In genomic region chr6:130742282-130742681, GRCh38 we compare ENCODE assay signal across 31 cellular contexts.
DNase-seq lines count a peak whose midpoint lies in the region; ATAC-seq and TF ChIP-seq lines count a peak whose summit lies in the region.
"Had no signal": no experiment of that assay in that cellular context is flagged by ENCODE, and none has a peak within 500 bp of the region (broad histone marks: within the 10 kb centered on the region; RNA-seq: fewer than 3 reads in every experiment).

No MANE protein-coding gene starts in this region.

- no peak for TF ChIP-seq CTCF in HFFc6 (IDR thresholded peaks at IDR 0.05)
- TF ChIP-seq CTCF in astrocyte of the spinal cord (IDR thresholded peaks at IDR 0.05; ENCODE audit: low read depth, low read length), result no peak

- H2BK5ac ChIP-seq in mesendoderm (ENCODE audit: low read length), result no peak overlapping the region

- H3K79me2 ChIP-seq in mesendoderm (ENCODE audit: control insufficient read depth, insufficient read depth, low read length), result no peaks in the 10 kb centered on the region

- H3K4me1 Mint-ChIP-seq in HFFc6 (ENCODE audit: low read depth), result peaks cover 40% of the 10 kb centered on the region
- H3K4me1 Mint-ChIP-seq: endodermal cell had no signal

- H3K4me3 Mint-ChIP-seq in HFFc6, result peak overlapping the region; percentile 4; the same call in 1 of the 2 replicates
- H3K4me3 Mint-ChIP-seq: activated CD8-positive, alpha-beta T cell treated with anti-CD3 and anti-CD28 coated beads for 36 hours; CD8-positive, alpha-beta T cell; dendritic cell treated with granulocyte-macrophage colony-stimulating factor and Interleukin-4, amounts not matched to agents 40 ng/mL and 50 ng/mL, for 4 days; endodermal cell; immature natural killer cell; stimulated activated naive B cell treated with anti-CD40 and anti-IgM and Interleukin-4, amounts not matched to agents 10 μg/mL and 1 μg/mL and 100 μg/mL, for 72 hours had no signal

- no peak overlapping the region for H2AK5ac ChIP-seq in mesendoderm (ENCODE audit: low read length)

- H4K5ac ChIP-seq in mesendoderm (ENCODE audit: low read length), result no peak overlapping the region

- no peak overlapping the region for H2BK15ac ChIP-seq in mesendoderm (replicated peaks; ENCODE audit: low read depth)

- H3K27me3 ChIP-seq in mesendoderm (ENCODE audit: insufficient read depth, low read length, poor library complexity), result no peaks in the 10 kb centered on the region
- H3K27me3 ChIP-seq: gastrocnemius medialis, right lobe of liver, upper lobe of right lung had no signal

- no peak overlapping the region for H3K23ac ChIP-seq in mesendoderm (ENCODE audit: low read length)

- H3K4me1 ChIP-seq in mesendoderm (ENCODE audit: control insufficient read depth, low read depth, low read length), result no peaks in the 10 kb centered on the region
- H3K4me1 ChIP-seq: gastrocnemius medialis, right lobe of liver, upper lobe of right lung had no signal

- H3K4ac ChIP-seq in mesendoderm (ENCODE audit: low read depth, low read length), result no peak overlapping the region

- DNase-seq in HFFc6 (peak; percentile 5), astrocyte of the spinal cord (ENCODE audit: low read depth, low spot score) (peak; percentile 3), mesendoderm (peak; percentile 64), NCI-H128 (lab: John Stamatoyannopoulos, UW; ENCODE audit: unreplicated experiment) (no peak), NOMO-1 (lab: John Stamatoyannopoulos, UW; ENCODE audit: unreplicated experiment in 2 of 2) (no peak)
- DNase-seq in stimulated activated CD4-positive, alpha-beta T cell treated with anti-CD3 and anti-CD28 coated beads, Interleukin-2, amount 100 ng/mL, for 24 hours, result no peak
- DNase-seq: activated CD4-positive, alpha-beta T cell treated with anti-CD3 and anti-CD28 coated beads for 1 hour; activated CD8-positive, alpha-beta T cell treated with anti-CD3 and anti-CD28 coated beads for 36 hours; AML-193; aorta; CD8-positive, alpha-beta T cell; central memory CD4-positive, alpha-beta T cell; endodermal cell; gastrocnemius medialis; hypothalamus; immature natural killer cell; Karpas-422; NCI-H1436 treated with DMSO at 0.1 percent for 48 hours; NCI-H345; NCI-H748 treated with DMSO at 0.1 percent for 48 hours; right lobe of liver; stimulated activated naive B cell treated with anti-CD40 and anti-IgM and Interleukin-4, amounts not matched to agents 10 μg/mL and 1 μg/mL and 100 μg/mL, for 72 hours; T-helper 2 cell; upper lobe of right lung had no signal

- no peaks in the 10 kb centered on the region for H3K79me1 ChIP-seq in mesendoderm (ENCODE audit: low read length)

- H3K9me3 Mint-ChIP-seq in HFFc6, result no peaks in the 10 kb centered on the region
- H3K9me3 Mint-ChIP-seq: activated CD8-positive, alpha-beta T cell treated with anti-CD3 and anti-CD28 coated beads for 36 hours; activated naive CD4-positive, alpha-beta T cell treated with anti-CD3 and anti-CD28 coated beads, Interleukin-2, amount 50 U/mL, for 72 hours; activated T-helper 2 cell treated with anti-CD3 and anti-CD28 coated beads, Interferon-gamma antibody, Interleukin-2, Interleukin-4, amounts not matched to agents 10 μg/mL and 5 μg/mL and 100 μg/mL, durations not matched to agents 14 hours and 24 hours and 36 hours; CD8-positive, alpha-beta T cell; dendritic cell treated with granulocyte-macrophage colony-stimulating factor and Interleukin-4, amounts not matched to agents 40 ng/mL and 50 ng/mL, for 4 days; endodermal cell; stimulated activated naive B cell treated with anti-CD40 and anti-IgM and Interleukin-4, amounts not matched to agents 10 μg/mL and 1 μg/mL and 100 μg/mL, for 72 hours had no signal

- H3K36me3 Mint-ChIP-seq in HFFc6 (ENCODE audit: low read depth), result peaks cover 5% of the 10 kb centered on the region; the same call in 1 of the 2 replicates
- H3K36me3 Mint-ChIP-seq: activated naive CD4-positive, alpha-beta T cell treated with anti-CD3 and anti-CD28 coated beads, Interleukin-2, amount 50 U/mL, for 72 hours; CD8-positive, alpha-beta T cell; immature natural killer cell; stimulated activated naive B cell treated with anti-CD40 and anti-IgM and Interleukin-4, amounts not matched to agents 10 μg/mL and 1 μg/mL and 100 μg/mL, for 72 hours had no signal

- no peak for ATAC-seq in GM18909 (IDR thresholded peaks at IDR 0.05; ENCODE audit: poor library complexity, unreplicated experiment)
- ATAC-seq: activated CD8-positive, alpha-beta T cell treated with anti-CD3 and anti-CD28 coated beads for 36 hours; activated naive CD4-positive, alpha-beta T cell treated with anti-CD3 and anti-CD28 coated beads, Interleukin-2, amount 50 U/mL, for 72 hours; CD8-positive, alpha-beta T cell; esophagus mucosa; gastrocnemius medialis; right lobe of liver; stimulated activated naive B cell treated with anti-CD40 and anti-IgM and Interleukin-4, amounts not matched to agents 10 μg/mL and 1 μg/mL and 100 μg/mL, for 72 hours; upper lobe of right lung had no signal

- H4K8ac ChIP-seq in mesendoderm (ENCODE audit: low read depth, low read length), result no peak overlapping the region

- H3K36me3 ChIP-seq in mesendoderm (ENCODE audit: control insufficient read depth, insufficient read depth, low read length), result no peaks in the 10 kb centered on the region
- H3K36me3 ChIP-seq: gastrocnemius medialis, right lobe of liver, upper lobe of right lung had no signal

- no peak overlapping the region for H3K18ac ChIP-seq in mesendoderm (ENCODE audit: low read length)

- H3K9ac ChIP-seq in mesendoderm (ENCODE audit: low read length), result no peak overlapping the region

- H3K56ac ChIP-seq in mesendoderm (ENCODE audit: low read length), result no peak overlapping the region

- H3K4me2 ChIP-seq in mesendoderm (ENCODE audit: low read length), result no peak overlapping the region

- H3K4me3 ChIP-seq in astrocyte of the spinal cord (ENCODE audit: low read depth, low read length), result no peak overlapping the region
- no peak overlapping the region for H3K4me3 ChIP-seq in mesendoderm (ENCODE audit: low read length)
- H3K4me3 ChIP-seq: gastrocnemius medialis, right lobe of liver, SK-N-MC, upper lobe of right lung had no signal

- no CpG with 5 or more reads among the region's 5 CpGs for WGBS in mesendoderm (ENCODE audit: extremely low coverage, insufficient coverage, low lambda C conversion rate)

- in situ Hi-C loops in astrocyte of the spinal cord (cut with HindIII; ENCODE audit: low sequenced_read_pairs), result no loop called here

- H3K27ac ChIP-seq in mesendoderm (ENCODE audit: low read depth, low read length), result no peak overlapping the region
- H3K27ac ChIP-seq: gastrocnemius medialis, HL-60, right lobe of liver, SK-N-MC, upper lobe of right lung had no signal

- no peak overlapping the region for H3K27ac Mint-ChIP-seq in HFFc6
- H3K27ac Mint-ChIP-seq: activated CD8-positive, alpha-beta T cell treated with anti-CD3 and anti-CD28 coated beads for 36 hours; activated naive CD4-positive, alpha-beta T cell treated with anti-CD3 and anti-CD28 coated beads, Interleukin-2, amount 50 U/mL, for 72 hours; activated T-helper 2 cell treated with anti-CD3 and anti-CD28 coated beads, Interferon-gamma antibody, Interleukin-2, Interleukin-4, amounts not matched to agents 10 μg/mL and 5 μg/mL and 100 μg/mL, durations not matched to agents 14 hours and 24 hours and 36 hours; CD8-positive, alpha-beta T cell; dendritic cell treated with granulocyte-macrophage colony-stimulating factor and Interleukin-4, amounts not matched to agents 40 ng/mL and 50 ng/mL, for 4 days; endodermal cell; immature natural killer cell; stimulated activated naive B cell treated with anti-CD40 and anti-IgM and Interleukin-4, amounts not matched to agents 10 μg/mL and 1 μg/mL and 100 μg/mL, for 72 hours had no signal

- no peak overlapping the region for H2BK120ac ChIP-seq in mesendoderm (ENCODE audit: low read depth, low read length)

- H3K27me3 Mint-ChIP-seq in HFFc6 (ENCODE audit: insufficient read depth), result no peaks in the 10 kb centered on the region; the same call in none of the 2 replicates
- H3K27me3 Mint-ChIP-seq: activated CD8-positive, alpha-beta T cell treated with anti-CD3 and anti-CD28 coated beads for 36 hours had no signal

Comparison
In these comparisons a context has a peak if more than half of its experiments do, and no peak if none do; other contexts are left out.
1. DNase-seq: peak in HFFc6 (single experiment), astrocyte of the spinal cord (single experiment) and mesendoderm (single experiment); none in NCI-H128 (single experiment), NOMO-1 (0 of 2) and stimulated activated CD4-positive, alpha-beta T cell treated with anti-CD3 and anti-CD28 coated beads, Interleukin-2, amount 100 ng/mL, for 24 hours (0 of 2).